In the genomic region with DNA sequence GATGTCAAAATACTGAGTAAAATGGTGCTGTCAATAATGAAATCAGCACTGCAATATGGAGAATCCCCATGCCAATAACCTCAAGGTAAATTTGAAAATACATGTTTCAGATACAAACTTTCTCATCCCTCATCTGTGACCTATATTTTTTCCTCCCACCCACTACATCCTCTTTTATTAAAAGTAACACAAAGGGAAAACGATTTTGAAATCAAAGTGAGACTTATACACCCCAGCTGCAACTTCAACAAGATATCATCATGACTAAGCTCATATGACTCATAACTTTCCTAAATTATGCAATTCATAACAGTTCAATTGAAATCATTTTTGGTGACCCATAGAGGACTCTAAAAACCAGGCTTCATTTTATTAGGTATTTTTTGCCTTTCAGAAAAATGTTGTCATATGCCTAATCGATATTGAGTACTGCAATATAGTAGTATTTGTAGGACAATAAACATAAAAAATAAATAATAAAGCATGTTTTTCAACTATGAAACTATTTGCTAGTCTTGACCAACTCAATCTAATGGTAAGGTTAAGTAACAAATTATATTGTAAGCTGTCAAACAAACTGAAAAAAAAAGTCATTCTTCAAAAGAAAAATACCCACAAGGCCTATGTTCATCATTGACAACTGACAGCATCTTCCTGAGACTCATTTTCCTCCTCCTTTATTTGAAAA, we compare ENCODE assay signal across 1 cellular context.
A peak's percentile ranks its signal among the peaks of the same experiment; 100 is the strongest.
TF ChIP-seq lines count a peak whose summit lies in the region.

No MANE protein-coding gene starts in this region.

TF ChIP-seq in K562, 482 proteins besides CTCF, POLR2A, EP300 and RAD21 (continued from another document and continues in another):
- TF ChIP-seq KDM1A (IDR thresholded peaks at IDR 0.05) (peak; percentile 87 to 89), MEIS2 (IDR thresholded peaks at IDR 0.05; ENCODE audit: partially characterized antibody) (peak; percentile 23), KLF10 (CRISPR knock-in tag; IDR thresholded peaks at IDR 0.05) (no peak), KLF13 (tag; IDR thresholded peaks at IDR 0.05; ENCODE audit: borderline replicate concordance, low read depth) (no peak), NCOA1 (IDR thresholded peaks at IDR 0.05; ENCODE audit: low read depth) (peak; percentile 51; the same call in 1 of the 2 replicates), JUN (IDR thresholded peaks at IDR 0.05; ENCODE audit: borderline replicate concordance, low read depth, low read length) (peak; percentile 94), JUN (CRISPR knock-in tag; IDR thresholded peaks at IDR 0.05; ENCODE audit: borderline replicate concordance) (no peak), HLTF (IDR thresholded peaks at IDR 0.05) (no peak), TRIM24 (IDR thresholded peaks at IDR 0.05) (peak; percentile 83 to 89), SMARCA4 (IDR thresholded peaks at IDR 0.05) (peak; percentile 96), ARID1B (IDR thresholded peaks at IDR 0.05) (peak; percentile 92), XRCC4 (IDR thresholded peaks at IDR 0.05; ENCODE audit: extremely low read depth, insufficient read depth, insufficient read length) (no peak), DPF2 (IDR thresholded peaks at IDR 0.05) (peak; percentile 97), NCOR1 (IDR thresholded peaks at IDR 0.05) (peak; percentile 55), MITF (IDR thresholded peaks at IDR 0.05) (no peak), VEZF1 (CRISPR knock-in tag; IDR thresholded peaks at IDR 0.05) (peak; percentile 21; the same call in 1 of the 2 replicates), ZNF592 (IDR thresholded peaks at IDR 0.05) (peak; percentile 46; the same call in 1 of the 2 replicates), CBFA2T3 (IDR thresholded peaks at IDR 0.05) (peak; percentile 62), SMARCC2 (IDR thresholded peaks at IDR 0.05; ENCODE audit: low read depth) (peak; percentile 96), SAFB (IDR thresholded peaks at IDR 0.05; ENCODE audit: borderline replicate concordance, low read depth, low read length) (0 out of 2 replicates have a peak, but pooled peaks have one; percentile 17), SMARCE1 (IDR thresholded peaks at IDR 0.05) (peak; percentile 93), MCM2 (IDR thresholded peaks at IDR 0.05; ENCODE audit: low read depth) (no peak), FOSL1 (tag; conservative IDR thresholded peaks at IDR 0.05) (peak; percentile 100), MEF2D (tag; conservative IDR thresholded peaks at IDR 0.05; ENCODE audit: low read depth) (0 out of 2 replicates have a peak, but pooled peaks have one; percentile 29), PPARD (CRISPR knock-in tag; IDR thresholded peaks at IDR 0.05) (no peak), MTA1 (IDR thresholded peaks at IDR 0.05; ENCODE audit: borderline replicate concordance) (0 out of 2 replicates have a peak, but pooled peaks have one; percentile 29), MNT (conservative IDR thresholded peaks at IDR 0.05) (peak in 1 of 2 experiments; percentile 45; a peak in 2 of 4 replicates), ATF7 (IDR thresholded peaks at IDR 0.05) (peak; percentile 91), RBM14 (IDR thresholded peaks at IDR 0.05; ENCODE audit: borderline replicate concordance, insufficient read depth, low read depth, low read length) (no peak), FOS (IDR thresholded peaks at IDR 0.05; ENCODE audit: extremely low read depth, insufficient read length) (peak; percentile 26), NR2C2 (CRISPR knock-in tag; IDR thresholded peaks at IDR 0.05) (no peak), NR2C2 (tag; IDR thresholded peaks at IDR 0.05) (peak; percentile 57; the same call in 1 of the 2 replicates), CEBPG (CRISPR knock-in tag; IDR thresholded peaks at IDR 0.05) (peak; percentile 89), CEBPG (tag; conservative IDR thresholded peaks at IDR 0.05 in 1 of 2, IDR thresholded peaks at IDR 0.05 in 1 of 2) (peak; percentile 97 to 98), CEBPB (tag; IDR thresholded peaks at IDR 0.05) (peak; percentile 98), TFAM (CRISPR knock-in tag; conservative IDR thresholded peaks at IDR 0.05) (no peak), MAFG (tag; conservative IDR thresholded peaks at IDR 0.05) (peak; percentile 91), PBX2 (CRISPR knock-in tag; IDR thresholded peaks at IDR 0.05; ENCODE audit: low read depth) (no peak), PBX2 (tag; conservative IDR thresholded peaks at IDR 0.05; ENCODE audit: low read depth) (peak; percentile 39), ATF1 (CRISPR knock-in tag; IDR thresholded peaks at IDR 0.05) (no peak), ATF1 (tag; IDR thresholded peaks at IDR 0.05) (peak; percentile 46), ATF3 (IDR thresholded peaks at IDR 0.05) (peak; percentile 100), ATF3 (CRISPR knock-in tag; conservative IDR thresholded peaks at IDR 0.05) (peak; percentile 87; the same call in 1 of the 2 replicates)
- TF ChIP-seq, protein P1, sequence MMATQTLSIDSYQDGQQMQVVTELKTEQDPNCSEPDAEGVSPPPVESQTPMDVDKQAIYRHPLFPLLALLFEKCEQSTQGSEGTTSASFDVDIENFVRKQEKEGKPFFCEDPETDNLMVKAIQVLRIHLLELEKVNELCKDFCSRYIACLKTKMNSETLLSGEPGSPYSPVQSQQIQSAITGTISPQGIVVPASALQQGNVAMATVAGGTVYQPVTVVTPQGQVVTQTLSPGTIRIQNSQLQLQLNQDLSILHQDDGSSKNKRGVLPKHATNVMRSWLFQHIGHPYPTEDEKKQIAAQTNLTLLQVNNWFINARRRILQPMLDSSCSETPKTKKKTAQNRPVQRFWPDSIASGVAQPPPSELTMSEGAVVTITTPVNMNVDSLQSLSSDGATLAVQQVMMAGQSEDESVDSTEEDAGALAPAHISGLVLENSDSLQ (IDR thresholded peaks at IDR 0.05) = peak; percentile 21; the same call in 1 of the 2 replicates
- TF ChIP-seq, protein P2, sequence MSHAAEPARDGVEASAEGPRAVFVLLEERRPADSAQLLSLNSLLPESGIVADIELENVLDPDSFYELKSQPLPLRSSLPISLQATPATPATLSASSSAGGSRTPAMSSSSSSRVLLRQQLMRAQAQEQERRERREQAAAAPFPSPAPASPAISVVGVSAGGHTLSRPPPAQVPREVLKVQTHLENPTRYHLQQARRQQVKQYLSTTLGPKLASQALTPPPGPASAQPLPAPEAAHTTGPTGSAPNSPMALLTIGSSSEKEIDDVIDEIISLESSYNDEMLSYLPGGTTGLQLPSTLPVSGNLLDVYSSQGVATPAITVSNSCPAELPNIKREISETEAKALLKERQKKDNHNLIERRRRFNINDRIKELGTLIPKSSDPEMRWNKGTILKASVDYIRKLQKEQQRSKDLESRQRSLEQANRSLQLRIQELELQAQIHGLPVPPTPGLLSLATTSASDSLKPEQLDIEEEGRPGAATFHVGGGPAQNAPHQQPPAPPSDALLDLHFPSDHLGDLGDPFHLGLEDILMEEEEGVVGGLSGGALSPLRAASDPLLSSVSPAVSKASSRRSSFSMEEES (CRISPR knock-in tag; IDR thresholded peaks at IDR 0.05) = no peak
